ENCODE assay signal across 11 cellular contexts in the genomic region with DNA sequence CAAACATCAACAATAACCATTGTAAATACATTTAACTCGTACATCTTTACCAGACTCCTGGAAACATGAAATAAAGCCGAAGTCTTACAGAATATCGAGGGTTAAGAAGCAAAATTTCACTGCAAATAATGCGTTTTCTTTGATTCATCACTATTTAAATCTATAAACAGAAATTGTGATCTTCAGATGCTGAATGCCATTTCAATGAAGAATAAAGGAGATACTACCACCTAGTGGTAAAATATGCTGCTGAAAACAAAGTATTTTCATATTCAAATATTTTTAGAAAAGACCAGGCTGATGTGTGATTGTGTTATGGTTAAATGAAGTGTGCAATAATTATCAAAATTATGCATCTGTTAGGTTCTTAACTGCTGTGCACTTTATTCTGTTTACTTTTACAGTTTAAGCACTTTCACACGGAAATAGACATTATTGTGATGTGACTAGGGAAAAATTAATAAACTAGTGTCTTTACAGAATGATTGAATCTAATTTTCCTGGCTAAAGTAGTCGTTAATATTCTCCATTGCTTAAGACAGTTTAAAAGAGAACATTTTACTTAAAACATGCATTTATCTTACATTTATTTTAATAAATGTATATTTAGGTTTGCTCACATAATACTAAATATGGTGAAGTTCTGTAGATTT.
A peak's percentile ranks its signal among the peaks of the same experiment; 100 is the strongest.
DNase-seq lines count a peak whose midpoint lies in the region; ATAC-seq, FAIRE-seq and TF ChIP-seq lines count a peak whose summit lies in the region.
"Had no signal": no experiment of that assay in that cellular context is flagged by ENCODE, and none has a peak within 500 bp of the region (broad histone marks: within the 10 kb centered on the region; RNA-seq: fewer than 3 reads in every experiment).

No MANE protein-coding gene starts in this region.

- TF ChIP-seq POLR2A in GM12891 (IDR thresholded peaks at IDR 0.05; ENCODE audit: low read depth, low read length): no peak

- in situ Hi-C loops in brain microvascular endothelial cell (cut with HindIII; ENCODE audit: low pct_ligation_motif_present, low sequenced_read_pairs): no loop called here

- no peak overlapping the region for H3K27ac ChIP-seq in brain microvascular endothelial cell

- H3K36me3 ChIP-seq in brain microvascular endothelial cell (replicated peaks): no peaks in the 10 kb centered on the region

- DNase-seq in DMS 273 (lab: John Stamatoyannopoulos, UW; ENCODE audit: unreplicated experiment): peak; percentile 25
- no peak for DNase-seq in DMS 273 treated with DMSO at 0.1 percent for 48 hours (lab: John Stamatoyannopoulos, UW)
- DNase-seq in NCI-H1694 treated with DMSO at 0.1 percent for 48 hours (lab: John Stamatoyannopoulos, UW): peak; percentile 93
- no peak for DNase-seq in brain microvascular endothelial cell
- DNase-seq in pons (ENCODE audit: low spot score): peak; percentile 66
- DNase-seq in GM12891 (ENCODE audit: insufficient read length, low spot score): no peak
- no peak for DNase-seq in GM19239 (ENCODE audit: insufficient read length, low spot score)
- DNase-seq: 8988T, GOT3 had no signal

- TF ChIP-seq CTCF in brain microvascular endothelial cell (IDR thresholded peaks at IDR 0.05; ENCODE audit: low read depth, low read length, missing control alignments): peak; percentile 3

- ATAC-seq in HG03097 (IDR thresholded peaks at IDR 0.05; ENCODE audit: low FRiP score, unreplicated experiment): no peak

- H3K27me3 ChIP-seq in brain microvascular endothelial cell (replicated peaks): no peaks in the 10 kb centered on the region

- FAIRE-seq in GM12891 (lab: Jason Lieb, UNC) (no peak), GM19239 (lab: Jason Lieb, UNC) (no peak)
- FAIRE-seq: TTC549 had no signal

- no peak overlapping the region for H3K4me3 ChIP-seq in brain microvascular endothelial cell (ENCODE audit: low read depth, low read length)

TF ChIP-seq in GM12891, 5 proteins besides CTCF, POLR2A, EP300 and RAD21:
- TF ChIP-seq TAF1 (IDR thresholded peaks at IDR 0.05; ENCODE audit: low read depth, low read length) (no peak), POU2F2 (IDR thresholded peaks at IDR 0.05; ENCODE audit: low read depth, low read length) (no peak), PAX5 (IDR thresholded peaks at IDR 0.05; ENCODE audit: insufficient read depth, low read length, severe bottlenecking) (no peak), POLR2AphosphoS5 (IDR thresholded peaks at IDR 0.05; ENCODE audit: low read depth, low read length) (no peak)

Comparison
In these comparisons a context has a peak if more than half of its experiments do, and no peak if none do; other contexts are left out.
1. DNase-seq: peak in DMS 273 (single experiment), NCI-H1694 treated with DMSO at 0.1 percent for 48 hours (single experiment) and pons (single experiment); none in DMS 273 treated with DMSO at 0.1 percent for 48 hours (single experiment), brain microvascular endothelial cell (single experiment), GM12891 (single experiment) and GM19239 (single experiment).